1 cellular context compared by ENCODE assay signal in the genomic region with DNA sequence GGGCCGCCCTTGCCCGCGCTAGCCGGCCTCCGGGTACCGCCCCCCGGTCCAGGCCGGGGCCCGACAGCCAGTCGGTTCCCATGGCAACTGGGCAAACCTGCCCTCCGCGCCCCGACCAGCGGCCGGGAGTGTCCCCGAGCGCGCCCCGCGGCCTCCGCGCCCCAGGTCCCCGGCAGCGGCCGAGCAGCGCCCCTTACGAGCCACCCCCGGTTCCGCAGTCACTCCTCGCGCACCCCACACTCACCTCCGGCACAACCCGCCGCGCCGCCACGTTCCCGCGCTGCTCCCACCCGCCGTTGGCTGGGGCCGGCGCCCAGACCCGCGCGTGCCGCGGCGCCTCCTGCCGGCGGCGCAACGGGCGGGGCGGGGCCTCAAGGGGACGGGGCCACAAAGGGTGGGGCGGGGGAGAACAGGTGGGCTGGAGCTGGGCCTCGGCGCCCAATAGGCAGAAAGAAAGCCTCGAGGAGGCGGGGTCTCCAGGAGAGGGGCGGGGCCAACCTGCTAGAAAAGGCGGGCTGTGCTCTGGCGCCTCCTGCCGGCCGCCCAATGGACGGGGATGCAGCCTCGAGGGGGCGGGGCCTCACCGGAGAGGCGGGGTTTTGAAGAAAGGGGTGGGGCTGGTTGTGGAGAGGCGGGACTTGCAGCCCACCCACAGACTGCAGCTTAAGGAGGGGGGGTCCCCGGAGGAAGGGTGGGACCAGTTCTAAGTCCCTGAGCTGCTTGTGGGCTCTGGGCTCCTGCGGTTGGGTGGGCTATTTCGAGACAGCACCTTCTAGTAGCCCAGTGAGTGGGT.
A peak's percentile ranks its signal among the peaks of the same experiment; 100 is the strongest.
TF ChIP-seq lines count a peak whose summit lies in the region.

A gene with protein sequence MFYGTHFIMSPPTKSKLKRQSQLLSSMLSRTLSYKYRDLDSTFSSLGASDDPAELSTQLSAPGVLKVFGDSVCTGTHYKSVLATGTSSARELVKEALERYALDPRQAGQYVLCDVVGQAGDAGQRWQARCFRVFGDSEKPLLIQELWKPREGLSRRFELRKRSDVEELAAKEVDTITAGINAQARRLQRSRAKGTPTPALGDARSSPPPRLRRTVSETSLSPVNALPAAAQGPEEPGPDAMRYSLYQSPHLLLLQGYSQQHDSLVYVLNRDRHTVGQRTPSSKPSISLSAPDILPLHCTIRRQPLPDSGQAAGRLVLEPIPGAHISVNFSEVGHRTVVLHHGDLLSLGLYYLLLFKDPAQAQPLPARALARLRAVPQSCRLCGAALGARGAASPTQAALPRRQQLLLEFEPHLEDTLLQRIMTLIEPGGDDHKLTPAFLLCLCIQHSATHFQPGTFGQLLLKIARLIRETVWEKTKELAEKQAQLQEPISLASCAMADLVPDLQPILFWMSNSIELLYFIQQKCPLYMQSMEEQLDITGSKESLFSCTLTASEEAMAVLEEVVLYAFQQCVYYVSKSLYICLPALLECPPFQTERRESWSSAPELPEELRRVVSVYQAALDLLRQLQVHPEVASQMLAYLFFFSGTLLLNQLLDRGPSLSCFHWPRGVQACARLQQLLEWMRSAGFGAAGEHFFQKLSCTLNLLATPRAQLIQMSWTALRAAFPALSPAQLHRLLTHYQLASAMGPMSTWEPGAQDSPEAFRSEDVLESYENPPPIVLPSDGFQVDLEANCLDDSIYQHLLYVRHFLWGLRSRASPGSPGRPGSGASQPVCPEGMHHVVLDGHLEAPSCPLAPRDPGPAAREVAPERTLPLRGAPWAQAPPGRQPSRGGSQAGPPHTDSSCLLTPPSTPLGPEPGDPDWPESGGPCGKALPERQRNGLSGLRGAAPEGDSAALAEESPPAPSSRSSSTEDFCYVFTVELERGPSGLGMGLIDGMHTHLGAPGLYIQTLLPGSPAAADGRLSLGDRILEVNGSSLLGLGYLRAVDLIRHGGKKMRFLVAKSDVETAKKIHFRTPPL (minus strand): TSS at position 365 of the 793 bp plus-strand sequence. CDS start 5,577 bp downstream, outside the sequence.

TF ChIP-seq in HepG2, 621 proteins besides CTCF, POLR2A, EP300 and RAD21 (continued from another document):
- TF ChIP-seq, protein P1, sequence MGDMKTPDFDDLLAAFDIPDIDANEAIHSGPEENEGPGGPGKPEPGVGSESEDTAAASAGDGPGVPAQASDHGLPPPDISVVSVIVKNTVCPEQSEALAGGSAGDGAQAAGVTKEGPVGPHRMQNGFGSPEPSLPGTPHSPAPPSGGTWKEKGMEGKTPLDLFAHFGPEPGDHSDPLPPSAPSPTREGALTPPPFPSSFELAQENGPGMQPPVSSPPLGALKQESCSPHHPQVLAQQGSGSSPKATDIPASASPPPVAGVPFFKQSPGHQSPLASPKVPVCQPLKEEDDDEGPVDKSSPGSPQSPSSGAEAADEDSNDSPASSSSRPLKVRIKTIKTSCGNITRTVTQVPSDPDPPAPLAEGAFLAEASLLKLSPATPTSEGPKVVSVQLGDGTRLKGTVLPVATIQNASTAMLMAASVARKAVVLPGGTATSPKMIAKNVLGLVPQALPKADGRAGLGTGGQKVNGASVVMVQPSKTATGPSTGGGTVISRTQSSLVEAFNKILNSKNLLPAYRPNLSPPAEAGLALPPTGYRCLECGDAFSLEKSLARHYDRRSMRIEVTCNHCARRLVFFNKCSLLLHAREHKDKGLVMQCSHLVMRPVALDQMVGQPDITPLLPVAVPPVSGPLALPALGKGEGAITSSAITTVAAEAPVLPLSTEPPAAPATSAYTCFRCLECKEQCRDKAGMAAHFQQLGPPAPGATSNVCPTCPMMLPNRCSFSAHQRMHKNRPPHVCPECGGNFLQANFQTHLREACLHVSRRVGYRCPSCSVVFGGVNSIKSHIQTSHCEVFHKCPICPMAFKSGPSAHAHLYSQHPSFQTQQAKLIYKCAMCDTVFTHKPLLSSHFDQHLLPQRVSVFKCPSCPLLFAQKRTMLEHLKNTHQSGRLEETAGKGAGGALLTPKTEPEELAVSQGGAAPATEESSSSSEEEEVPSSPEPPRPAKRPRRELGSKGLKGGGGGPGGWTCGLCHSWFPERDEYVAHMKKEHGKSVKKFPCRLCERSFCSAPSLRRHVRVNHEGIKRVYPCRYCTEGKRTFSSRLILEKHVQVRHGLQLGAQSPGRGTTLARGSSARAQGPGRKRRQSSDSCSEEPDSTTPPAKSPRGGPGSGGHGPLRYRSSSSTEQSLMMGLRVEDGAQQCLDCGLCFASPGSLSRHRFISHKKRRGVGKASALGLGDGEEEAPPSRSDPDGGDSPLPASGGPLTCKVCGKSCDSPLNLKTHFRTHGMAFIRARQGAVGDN (CRISPR knock-in tag; IDR thresholded peaks at IDR 0.05): peak; percentile 54
- TF ChIP-seq SP4 (CRISPR knock-in tag; IDR thresholded peaks at IDR 0.05) (peak; percentile 95), ELF3 (CRISPR knock-in tag; IDR thresholded peaks at IDR 0.05) (0 out of 2 replicates have a peak, but pooled peaks have one; percentile 23), NR2C2 (CRISPR knock-in tag; IDR thresholded peaks at IDR 0.05; ENCODE audit: borderline replicate concordance) (peak; percentile 25; the same call in 1 of the 2 replicates), ZNF776 (CRISPR knock-in tag; IDR thresholded peaks at IDR 0.05) (0 out of 2 replicates have a peak, but pooled peaks have one; percentile 7), ARNTL (CRISPR knock-in tag; IDR thresholded peaks at IDR 0.05) (no peak), SOX5 (CRISPR knock-in tag; IDR thresholded peaks at IDR 0.05; ENCODE audit: borderline replicate concordance) (0 out of 2 replicates have a peak, but pooled peaks have one; percentile 17), ZNF446 (CRISPR knock-in tag; IDR thresholded peaks at IDR 0.05) (no peak), ZNF777 (CRISPR knock-in tag; IDR thresholded peaks at IDR 0.05) (peak; percentile 45; the same call in 1 of the 2 replicates), CBX2 (IDR thresholded peaks at IDR 0.05; ENCODE audit: low read depth, low read length) (no peak), CBX2 (CRISPR knock-in tag; IDR thresholded peaks at IDR 0.05; ENCODE audit: low read depth) (no peak), RFX3 (CRISPR knock-in tag; IDR thresholded peaks at IDR 0.05) (peak; percentile 29; the same call in 1 of the 2 replicates), MXI1 (IDR thresholded peaks at IDR 0.05; ENCODE audit: borderline replicate concordance, low read depth, low read length) (peak; percentile 44; the same call in 1 of the 3 replicates), ZNF766 (CRISPR knock-in tag; IDR thresholded peaks at IDR 0.05; ENCODE audit: borderline replicate concordance) (0 out of 2 replicates have a peak, but pooled peaks have one; percentile 51), SRF (IDR thresholded peaks at IDR 0.05; ENCODE audit: low read depth, low read length) (0 out of 2 replicates have a peak, but pooled peaks have one; percentile 52), SP2 (CRISPR knock-in tag; IDR thresholded peaks at IDR 0.05) (peak; percentile 27; the same call in 1 of the 2 replicates), STAG1 (CRISPR knock-in tag; IDR thresholded peaks at IDR 0.05) (peak; percentile 65), ZFY (CRISPR knock-in tag; IDR thresholded peaks at IDR 0.05) (peak; percentile 38; the same call in 1 of the 2 replicates), SAP130 (CRISPR knock-in tag; IDR thresholded peaks at IDR 0.05; ENCODE audit: low read depth) (peak; percentile 35; the same call in 1 of the 2 replicates), POGZ (CRISPR knock-in tag; IDR thresholded peaks at IDR 0.05) (peak; percentile 53; the same call in 1 of the 2 replicates), SP1 (IDR thresholded peaks at IDR 0.05) (0 out of 2 replicates have a peak, but pooled peaks have one; percentile 24), SP1 (CRISPR knock-in tag; IDR thresholded peaks at IDR 0.05) (peak; percentile 99), TBL1XR1 (IDR thresholded peaks at IDR 0.05; ENCODE audit: borderline replicate concordance, low read length, partially characterized antibody) (no peak), NFYC (CRISPR knock-in tag; IDR thresholded peaks at IDR 0.05) (peak; percentile 43; the same call in 1 of the 2 replicates)
- TF ChIP-seq, protein P2, sequence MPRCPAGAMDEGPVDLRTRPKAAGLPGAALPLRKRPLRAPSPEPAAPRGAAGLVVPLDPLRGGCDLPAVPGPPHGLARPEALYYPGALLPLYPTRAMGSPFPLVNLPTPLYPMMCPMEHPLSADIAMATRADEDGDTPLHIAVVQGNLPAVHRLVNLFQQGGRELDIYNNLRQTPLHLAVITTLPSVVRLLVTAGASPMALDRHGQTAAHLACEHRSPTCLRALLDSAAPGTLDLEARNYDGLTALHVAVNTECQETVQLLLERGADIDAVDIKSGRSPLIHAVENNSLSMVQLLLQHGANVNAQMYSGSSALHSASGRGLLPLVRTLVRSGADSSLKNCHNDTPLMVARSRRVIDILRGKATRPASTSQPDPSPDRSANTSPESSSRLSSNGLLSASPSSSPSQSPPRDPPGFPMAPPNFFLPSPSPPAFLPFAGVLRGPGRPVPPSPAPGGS (CRISPR knock-in tag; IDR thresholded peaks at IDR 0.05): peak; percentile 49; the same call in 1 of the 2 replicates
- TF ChIP-seq, protein P3, sequence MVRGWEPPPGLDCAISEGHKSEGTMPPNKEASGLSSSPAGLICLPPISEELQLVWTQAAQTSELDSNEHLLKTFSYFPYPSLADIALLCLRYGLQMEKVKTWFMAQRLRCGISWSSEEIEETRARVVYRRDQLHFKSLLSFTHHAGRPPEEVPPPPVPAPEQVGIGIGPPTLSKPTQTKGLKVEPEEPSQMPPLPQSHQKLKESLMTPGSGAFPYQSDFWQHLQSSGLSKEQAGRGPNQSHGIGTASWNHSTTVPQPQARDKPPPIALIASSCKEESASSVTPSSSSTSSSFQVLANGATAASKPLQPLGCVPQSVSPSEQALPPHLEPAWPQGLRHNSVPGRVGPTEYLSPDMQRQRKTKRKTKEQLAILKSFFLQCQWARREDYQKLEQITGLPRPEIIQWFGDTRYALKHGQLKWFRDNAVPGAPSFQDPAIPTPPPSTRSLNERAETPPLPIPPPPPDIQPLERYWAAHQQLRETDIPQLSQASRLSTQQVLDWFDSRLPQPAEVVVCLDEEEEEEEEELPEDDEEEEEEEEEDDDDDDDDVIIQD (CRISPR knock-in tag; IDR thresholded peaks at IDR 0.05; ENCODE audit: low read depth): peak; percentile 29; the same call in 1 of the 2 replicates
- TF ChIP-seq, protein P4, sequence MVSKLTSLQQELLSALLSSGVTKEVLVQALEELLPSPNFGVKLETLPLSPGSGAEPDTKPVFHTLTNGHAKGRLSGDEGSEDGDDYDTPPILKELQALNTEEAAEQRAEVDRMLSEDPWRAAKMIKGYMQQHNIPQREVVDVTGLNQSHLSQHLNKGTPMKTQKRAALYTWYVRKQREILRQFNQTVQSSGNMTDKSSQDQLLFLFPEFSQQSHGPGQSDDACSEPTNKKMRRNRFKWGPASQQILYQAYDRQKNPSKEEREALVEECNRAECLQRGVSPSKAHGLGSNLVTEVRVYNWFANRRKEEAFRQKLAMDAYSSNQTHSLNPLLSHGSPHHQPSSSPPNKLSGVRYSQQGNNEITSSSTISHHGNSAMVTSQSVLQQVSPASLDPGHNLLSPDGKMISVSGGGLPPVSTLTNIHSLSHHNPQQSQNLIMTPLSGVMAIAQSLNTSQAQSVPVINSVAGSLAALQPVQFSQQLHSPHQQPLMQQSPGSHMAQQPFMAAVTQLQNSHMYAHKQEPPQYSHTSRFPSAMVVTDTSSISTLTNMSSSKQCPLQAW (CRISPR knock-in tag; IDR thresholded peaks at IDR 0.05): peak; percentile 33; the same call in 1 of the 2 replicates
- TF ChIP-seq, protein P5, sequence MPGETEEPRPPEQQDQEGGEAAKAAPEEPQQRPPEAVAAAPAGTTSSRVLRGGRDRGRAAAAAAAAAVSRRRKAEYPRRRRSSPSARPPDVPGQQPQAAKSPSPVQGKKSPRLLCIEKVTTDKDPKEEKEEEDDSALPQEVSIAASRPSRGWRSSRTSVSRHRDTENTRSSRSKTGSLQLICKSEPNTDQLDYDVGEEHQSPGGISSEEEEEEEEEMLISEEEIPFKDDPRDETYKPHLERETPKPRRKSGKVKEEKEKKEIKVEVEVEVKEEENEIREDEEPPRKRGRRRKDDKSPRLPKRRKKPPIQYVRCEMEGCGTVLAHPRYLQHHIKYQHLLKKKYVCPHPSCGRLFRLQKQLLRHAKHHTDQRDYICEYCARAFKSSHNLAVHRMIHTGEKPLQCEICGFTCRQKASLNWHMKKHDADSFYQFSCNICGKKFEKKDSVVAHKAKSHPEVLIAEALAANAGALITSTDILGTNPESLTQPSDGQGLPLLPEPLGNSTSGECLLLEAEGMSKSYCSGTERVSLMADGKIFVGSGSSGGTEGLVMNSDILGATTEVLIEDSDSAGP (CRISPR knock-in tag; IDR thresholded peaks at IDR 0.05; ENCODE audit: borderline replicate concordance): peak; percentile 40; the same call in 1 of the 2 replicates
- TF ChIP-seq, protein P6, sequence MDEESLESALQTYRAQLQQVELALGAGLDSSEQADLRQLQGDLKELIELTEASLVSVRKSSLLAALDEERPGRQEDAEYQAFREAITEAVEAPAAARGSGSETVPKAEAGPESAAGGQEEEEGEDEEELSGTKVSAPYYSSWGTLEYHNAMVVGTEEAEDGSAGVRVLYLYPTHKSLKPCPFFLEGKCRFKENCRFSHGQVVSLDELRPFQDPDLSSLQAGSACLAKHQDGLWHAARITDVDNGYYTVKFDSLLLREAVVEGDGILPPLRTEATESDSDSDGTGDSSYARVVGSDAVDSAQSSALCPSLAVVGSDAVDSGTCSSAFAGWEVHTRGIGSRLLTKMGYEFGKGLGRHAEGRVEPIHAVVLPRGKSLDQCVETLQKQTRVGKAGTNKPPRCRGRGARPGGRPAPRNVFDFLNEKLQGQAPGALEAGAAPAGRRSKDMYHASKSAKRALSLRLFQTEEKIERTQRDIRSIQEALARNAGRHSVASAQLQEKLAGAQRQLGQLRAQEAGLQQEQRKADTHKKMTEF (CRISPR knock-in tag; IDR thresholded peaks at IDR 0.05): 0 out of 2 replicates have a peak, but pooled peaks have one; percentile 29
- TF ChIP-seq, protein P7, sequence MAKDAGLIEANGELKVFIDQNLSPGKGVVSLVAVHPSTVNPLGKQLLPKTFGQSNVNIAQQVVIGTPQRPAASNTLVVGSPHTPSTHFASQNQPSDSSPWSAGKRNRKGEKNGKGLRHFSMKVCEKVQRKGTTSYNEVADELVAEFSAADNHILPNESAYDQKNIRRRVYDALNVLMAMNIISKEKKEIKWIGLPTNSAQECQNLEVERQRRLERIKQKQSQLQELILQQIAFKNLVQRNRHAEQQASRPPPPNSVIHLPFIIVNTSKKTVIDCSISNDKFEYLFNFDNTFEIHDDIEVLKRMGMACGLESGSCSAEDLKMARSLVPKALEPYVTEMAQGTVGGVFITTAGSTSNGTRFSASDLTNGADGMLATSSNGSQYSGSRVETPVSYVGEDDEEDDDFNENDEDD (CRISPR knock-in tag; IDR thresholded peaks at IDR 0.05; ENCODE audit: borderline replicate concordance): peak; percentile 67; the same call in 1 of the 2 replicates
- TF ChIP-seq, protein P8, sequence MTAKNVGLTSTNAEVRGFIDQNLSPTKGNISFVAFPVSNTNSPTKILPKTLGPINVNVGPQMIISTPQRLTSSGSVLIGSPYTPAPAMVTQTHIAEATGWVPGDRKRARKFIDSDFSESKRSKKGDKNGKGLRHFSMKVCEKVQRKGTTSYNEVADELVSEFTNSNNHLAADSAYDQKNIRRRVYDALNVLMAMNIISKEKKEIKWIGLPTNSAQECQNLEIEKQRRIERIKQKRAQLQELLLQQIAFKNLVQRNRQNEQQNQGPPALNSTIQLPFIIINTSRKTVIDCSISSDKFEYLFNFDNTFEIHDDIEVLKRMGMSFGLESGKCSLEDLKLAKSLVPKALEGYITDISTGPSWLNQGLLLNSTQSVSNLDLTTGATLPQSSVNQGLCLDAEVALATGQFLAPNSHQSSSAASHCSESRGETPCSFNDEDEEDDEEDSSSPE (CRISPR knock-in tag; IDR thresholded peaks at IDR 0.05): peak; percentile 82
